ENCODE assay signal across 17 cellular contexts in genomic region chr1:164703415-164703814, GRCh38.
A peak's percentile ranks its signal among the peaks of the same experiment; 100 is the strongest.
DNase-seq lines count a peak whose midpoint lies in the region; ATAC-seq, FAIRE-seq and TF ChIP-seq lines count a peak whose summit lies in the region.
"Had no signal": no experiment of that assay in that cellular context is flagged by ENCODE, and none has a peak within 500 bp of the region (broad histone marks: within the 10 kb centered on the region; RNA-seq: fewer than 3 reads in every experiment).

No MANE protein-coding gene starts in this region.

- H3K36me3 ChIP-seq in heart right ventricle (no peaks in the 10 kb centered on the region), esophagus muscularis mucosa (no peaks in the 10 kb centered on the region), pancreas (no peaks in the 10 kb centered on the region)
- H3K36me3 ChIP-seq in CD8-positive, alpha-beta T cell (ENCODE audit: insufficient read depth, low read length), result no peaks in the 10 kb centered on the region

- TF ChIP-seq POLR2A in esophagus muscularis mucosa (IDR thresholded peaks at IDR 0.05; ENCODE audit: low read depth), result no peak

- peak in 5 of 8 donors; percentile 11 to 29 (median 17) for ATAC-seq in heart right ventricle
- peak; percentile 19 to 65 (median 50) for ATAC-seq in pancreas
- no peak for ATAC-seq in CD8-positive, alpha-beta T cell

- DNase-seq in heart right ventricle (peak in 1 of 2 donors; percentile 13), cardiac septum (ENCODE audit: low spot score) (no peak), esophagus muscularis mucosa (ENCODE audit: extremely low spot score) (no peak), pancreas (peak in 3 of 6 donors; percentile 58 to 63 (median 61)), NCI-H1048 (lab: John Stamatoyannopoulos, UW) (no peak)
- DNase-seq in activated T-cell treated with anti-CD3 and anti-CD28 coated beads, Interleukin-2, amount 50 U/mL, for 1 hour, result no peak
- no peak for DNase-seq in CD8-positive, alpha-beta T cell
- DNase-seq in activated CD8-positive, alpha-beta memory T cell treated with anti-CD3 and anti-CD28 coated beads for 24 hours, result no peak
- DNase-seq: activated CD4-positive, CD25-positive, alpha-beta regulatory T cell treated with anti-CD3 and anti-CD28 coated beads, Interleukin-2, amount 50 U/mL, for 72 hours; CD4-positive, CD25-positive, alpha-beta regulatory T cell; DMS79 treated with DMSO at 0.1 percent for 48 hours; effector memory CD4-positive, alpha-beta T cell; NCI-H1417 treated with DMSO at 0.1 percent for 48 hours; small intestine had no signal

- H3K27me3 ChIP-seq in heart right ventricle, result no peaks in the 10 kb centered on the region
- no peaks in the 10 kb centered on the region for H3K27me3 ChIP-seq in esophagus muscularis mucosa
- H3K27me3 ChIP-seq in pancreas, result no peaks in the 10 kb centered on the region
- no peaks in the 10 kb centered on the region for H3K27me3 ChIP-seq in CD8-positive, alpha-beta T cell (ENCODE audit: insufficient read depth, low read length)

- no peak overlapping the region for H3K4me3 Mint-ChIP-seq in CD8-positive, alpha-beta T cell
- H3K4me3 Mint-ChIP-seq: CD4-positive, CD25-positive, alpha-beta regulatory T cell had no signal

- H3K4me3 ChIP-seq in heart right ventricle, result no peak overlapping the region
- H3K4me3 ChIP-seq in esophagus muscularis mucosa, result no peak overlapping the region
- H3K4me3 ChIP-seq in pancreas, result no peak overlapping the region
- H3K4me3 ChIP-seq in CD8-positive, alpha-beta T cell (ENCODE audit: low read depth, low read length), result no peak overlapping the region

- no peaks in the 10 kb centered on the region for H3K36me3 Mint-ChIP-seq in CD8-positive, alpha-beta T cell
- H3K36me3 Mint-ChIP-seq: CD4-positive, CD25-positive, alpha-beta regulatory T cell had no signal

- no peak for TF ChIP-seq EP300 in esophagus muscularis mucosa (IDR thresholded peaks at IDR 0.05)

- WGBS in heart right ventricle, 2 donors, result 72 to 73% methylated on average over 6 of the region's 6 CpGs
- WGBS in esophagus muscularis mucosa, result 67% methylated on average over 6 of the region's 6 CpGs
- 52 to 60% methylated on average over 6 of the region's 6 CpGs for WGBS in pancreas, 2 donors

- intact Hi-C loops in heart right ventricle (cut with DNase I), result loop anchor here in 3 of 10 donors (5.0 to 10.0 kb wide), 3 partner anchors 71 to 81 kb away; no protein-coding TSS in a partner anchor
- intact Hi-C loops in cardiac septum (cut with DNase I), result loop anchor here (5.0 to 10.0 kb wide), 2 partner anchors 61 to 139 kb away; no protein-coding TSS in a partner anchor
- intact Hi-C loops in esophagus muscularis mucosa (cut with DNase I), result loop anchor here (5.0 to 10.0 kb wide), 3 partner anchors 61 to 139 kb away; no protein-coding TSS in a partner anchor
- intact Hi-C loops in pancreas (cut with DNase I), result no loop called here
- intact Hi-C loops in CD8-positive, alpha-beta T cell (cut with DNase I, micrococcal nuclease), result no loop called here

- H3K27ac ChIP-seq in heart right ventricle, result peak overlapping the region in 3 of 10 donors; percentile 22 to 32 (median 23)
- peak overlapping the region; percentile 68 to 81 (median 77) for H3K27ac ChIP-seq in esophagus muscularis mucosa (replicated peaks in 1 of 4)
- peak overlapping the region in 1 of 4 donors; percentile 50 for H3K27ac ChIP-seq in pancreas
- H3K27ac ChIP-seq in CD8-positive, alpha-beta T cell (ENCODE audit: low read depth, low read length), result no peak overlapping the region

- FAIRE-seq in pancreas (lab: Jason Lieb, UNC), result no peak
- FAIRE-seq: A204.1, H54, small intestine had no signal

- H3K27ac Mint-ChIP-seq in CD8-positive, alpha-beta T cell, result no peak overlapping the region
- H3K27ac Mint-ChIP-seq: activated T-helper 2 cell treated with anti-CD3 and anti-CD28 coated beads, Interferon-gamma antibody, Interleukin-2, Interleukin-4, amounts not matched to agents 10 μg/mL and 5 μg/mL and 100 μg/mL, durations not matched to agents 14 hours and 24 hours and 36 hours; CD4-positive, CD25-positive, alpha-beta regulatory T cell had no signal

- peak in 1 of 9 donors; percentile 7 for TF ChIP-seq CTCF in heart right ventricle (IDR thresholded peaks at IDR 0.05)
- TF ChIP-seq CTCF in esophagus muscularis mucosa (IDR thresholded peaks at IDR 0.05), result no peak
- TF ChIP-seq CTCF in pancreas (IDR thresholded peaks at IDR 0.05), result no peak
- TF ChIP-seq CTCF in CD8-positive, alpha-beta T cell (IDR thresholded peaks at IDR 0.05), result no peak

- POLR2A ChIA-PET in CD8-positive, alpha-beta T cell (lab: Charles Lee), result no interaction called here

- no peaks in the 10 kb centered on the region for H3K9me3 ChIP-seq in heart right ventricle
- H3K9me3 ChIP-seq in esophagus muscularis mucosa, result no peaks in the 10 kb centered on the region
- no peaks in the 10 kb centered on the region for H3K9me3 ChIP-seq in pancreas
- H3K9me3 ChIP-seq in CD8-positive, alpha-beta T cell (ENCODE audit: low read length), result no peaks in the 10 kb centered on the region

- no peaks in the 10 kb centered on the region for H3K27me3 Mint-ChIP-seq in CD8-positive, alpha-beta T cell (ENCODE audit: low read depth)

- no peaks in the 10 kb centered on the region for H3K4me1 Mint-ChIP-seq in CD8-positive, alpha-beta T cell (ENCODE audit: low read depth)
- H3K4me1 Mint-ChIP-seq: CD4-positive, CD25-positive, alpha-beta regulatory T cell had no signal

- H3K9me3 Mint-ChIP-seq in CD8-positive, alpha-beta T cell, result no peaks in the 10 kb centered on the region
- H3K9me3 Mint-ChIP-seq: activated T-helper 2 cell treated with anti-CD3 and anti-CD28 coated beads, Interferon-gamma antibody, Interleukin-2, Interleukin-4, amounts not matched to agents 10 μg/mL and 5 μg/mL and 100 μg/mL, durations not matched to agents 14 hours and 24 hours and 36 hours had no signal

- CTCF ChIA-PET in CD8-positive, alpha-beta T cell (lab: Charles Lee), result no interaction called here

- peaks cover 8 to 80% (median 51%) of the 10 kb centered on the region in 9 donors for H3K4me1 ChIP-seq in heart right ventricle
- peaks cover 49 to 100% (median 97%) of the 10 kb centered on the region in 4 donors for H3K4me1 ChIP-seq in esophagus muscularis mucosa
- H3K4me1 ChIP-seq in pancreas, result peaks cover 50 to 66% (median 54%) of the 10 kb centered on the region in 3 donors
- H3K4me1 ChIP-seq in CD8-positive, alpha-beta T cell (ENCODE audit: insufficient read depth, low read length), result no peaks in the 10 kb centered on the region

Comparison
In these comparisons a context has a peak if more than half of its experiments do, and no peak if none do; other contexts are left out.
1. intact Hi-C loops: an anchor here in cardiac septum (5.0 to 10.0 kb wide) and esophagus muscularis mucosa (5.0 to 10.0 kb wide); none called in pancreas and CD8-positive, alpha-beta T cell.